ENCODE assay signal across 8 cellular contexts in the genomic region with DNA sequence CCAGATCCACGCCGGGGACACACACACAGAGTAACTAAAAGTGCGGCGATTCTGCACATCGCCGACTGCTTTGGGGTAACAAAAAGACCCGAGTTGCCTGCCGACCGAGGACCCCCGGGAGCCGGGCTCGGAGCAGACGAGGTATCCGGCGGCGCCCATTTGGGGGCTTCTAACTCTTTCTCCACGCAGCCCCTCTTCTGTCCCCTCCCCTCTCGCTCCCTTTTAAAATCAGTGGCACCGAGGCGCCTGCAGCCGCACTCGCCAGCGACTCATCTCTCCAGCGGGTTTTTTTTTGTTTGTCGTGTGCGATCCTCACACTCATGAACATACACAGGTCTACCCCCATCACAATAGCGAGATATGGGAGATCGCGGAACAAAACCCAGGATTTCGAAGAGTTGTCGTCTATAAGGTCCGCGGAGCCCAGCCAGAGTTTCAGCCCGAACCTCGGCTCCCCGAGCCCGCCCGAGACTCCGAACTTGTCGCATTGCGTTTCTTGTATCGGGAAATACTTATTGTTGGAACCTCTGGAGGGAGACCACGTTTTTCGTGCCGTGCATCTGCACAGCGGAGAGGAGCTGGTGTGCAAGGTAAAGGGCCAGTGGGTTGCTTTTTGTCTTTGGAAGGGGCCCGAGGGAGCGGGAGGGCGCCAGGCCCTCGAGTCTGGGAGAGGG. TPM values are rescaled to one million over a fixed set of nuclear protein-coding genes. Genes with fewer than 3 reads are reported as not detected.
DNase-seq lines count a peak whose midpoint lies in the region; ATAC-seq and TF ChIP-seq lines count a peak whose summit lies in the region.

No MANE protein-coding gene starts in this region.

- ATAC-seq in T-helper 17 cell (peak; percentile 13), lung (ENCODE audit: insufficient read depth, low FRiP score) (no peak), HG02870 (IDR thresholded peaks at IDR 0.05; ENCODE audit: unreplicated experiment) (no peak)

- H3K4me3 ChIP-seq in AG09309 (ENCODE audit: control insufficient read depth, low read depth, low read length): peak overlapping the region; percentile 95
- peak overlapping the region; percentile 80 for H3K4me3 ChIP-seq in lung
- peak overlapping the region; percentile 69 to 87 (median 72) for H3K4me3 ChIP-seq in stomach

- H3K27me3 Mint-ChIP-seq in T-helper 17 cell (no peaks in the 10 kb centered on the region), chondrocyte (ENCODE audit: low read depth) (no peaks in the 10 kb centered on the region)

- peaks cover 3% of the 10 kb centered on the region for H3K9me3 Mint-ChIP-seq in chondrocyte (ENCODE audit: low read depth)

- H3K4me3 Mint-ChIP-seq in T-helper 17 cell: peak overlapping the region; percentile 99
- H3K4me3 Mint-ChIP-seq in chondrocyte (ENCODE audit: unreplicated experiment): peak overlapping the region; percentile 88

- H3K27me3 ChIP-seq in lung (ENCODE audit: control insufficient read depth, insufficient read depth) (no peaks in the 10 kb centered on the region), stomach (peaks cover 0 to 14% (median 0%) of the 10 kb centered on the region in 3 donors)

- intact Hi-C loops in stomach (cut with DNase I; ENCODE audit: low total_unique reads): loop anchor here (10.0 kb wide), 1 partner anchor 883 kb away; no protein-coding TSS in a partner anchor

- no peak for DNase-seq in AG09309 (ENCODE audit: low read depth)
- peak; percentile 22 for DNase-seq in HCEC 1CT
- peak in 1 of 3 donors; percentile 18 for DNase-seq in T-helper 17 cell
- DNase-seq in chondrocyte (ENCODE audit: low spot score): no peak
- no peak for DNase-seq in lung (ENCODE audit: low spot score)
- peak; percentile 39 for DNase-seq in stomach
- DNase-seq in NK-92 (lab: John Stamatoyannopoulos, UW; ENCODE audit: unreplicated experiment): no peak

- no peak for TF ChIP-seq EP300 in stomach (IDR thresholded peaks at IDR 0.05)

- H3K4me1 ChIP-seq in lung (ENCODE audit: control insufficient read depth in 2 of 2, insufficient read depth in 2 of 2, low read length in 2 of 2) (peaks cover 9 to 22% of the 10 kb centered on the region in 2 donors), stomach (peaks cover 38 to 64% (median 56%) of the 10 kb centered on the region in 4 donors)

- H3K36me3 ChIP-seq in lung (ENCODE audit: control insufficient read depth in 2 of 2, insufficient read depth in 2 of 2, low read length in 2 of 2) (no peaks in the 10 kb centered on the region), stomach (no peaks in the 10 kb centered on the region)

- TF ChIP-seq POLR2A in stomach (IDR thresholded peaks at IDR 0.05): no peak

- peaks cover 11% of the 10 kb centered on the region for H3K36me3 Mint-ChIP-seq in T-helper 17 cell (ENCODE audit: low read depth)
- H3K36me3 Mint-ChIP-seq in chondrocyte (ENCODE audit: low read depth): no peaks in the 10 kb centered on the region

- 1% methylated on average over 42 to 50 of the region's 50 CpGs for WGBS in lung, 2 donors
- WGBS in stomach, 5 donors: 0 to 1% (median 0%) methylated on average over 48 to 50 of the region's 50 CpGs

- TF ChIP-seq CTCF in AG09309 (IDR thresholded peaks at IDR 0.05; ENCODE audit: control insufficient read depth, insufficient read depth, low read depth, low read length, missing control alignments): no peak
- TF ChIP-seq CTCF in chondrocyte (IDR thresholded peaks at IDR 0.05): no peak
- TF ChIP-seq CTCF in lung (IDR thresholded peaks at IDR 0.05; ENCODE audit: control extremely low read depth, extremely low read depth): no peak
- TF ChIP-seq CTCF in stomach (IDR thresholded peaks at IDR 0.05): no peak

- no peaks in the 10 kb centered on the region for H3K9me3 ChIP-seq in T-helper 17 cell (ENCODE audit: control insufficient read depth, low read length, poor library complexity, severe bottlenecking)
- no peaks in the 10 kb centered on the region for H3K9me3 ChIP-seq in lung (ENCODE audit: control insufficient read depth in 2 of 2, insufficient read depth in 1 of 2, low read length in 1 of 2)
- no peaks in the 10 kb centered on the region for H3K9me3 ChIP-seq in stomach

- H3K27ac ChIP-seq in lung (ENCODE audit: low read depth in 1 of 2, low read length in 1 of 2): peak overlapping the region; percentile 90 to 97
- peak overlapping the region; percentile 92 to 97 (median 95) for H3K27ac ChIP-seq in stomach

- H3K4me1 Mint-ChIP-seq in T-helper 17 cell (peaks cover 63% of the 10 kb centered on the region), chondrocyte (ENCODE audit: low read depth) (peaks cover 74% of the 10 kb centered on the region)

- H3K27ac Mint-ChIP-seq in T-helper 17 cell: peak overlapping the region; percentile 98
- peak overlapping the region; percentile 93 for H3K27ac Mint-ChIP-seq in chondrocyte (ENCODE audit: unreplicated experiment)

RNA-seq across cellular contexts. Expression of a gene that starts 1.4 kb away (rescaled TPM):
- total RNA-seq in T-helper 17 cell: 100 to 1,000 TPM; 166 to 170 TPM
- total RNA-seq in chondrocyte: 37.5 to 42.3 TPM (median 40.5 TPM) in 3 replicates
- total RNA-seq in lung: 10 to 100 TPM; 47.4 to 83.6 TPM
- 10 to 100 TPM; 21.3 to 29.6 TPM for polyA plus RNA-seq in lung
- total RNA-seq in stomach: 100 to 1,000 TPM in 2 of 5 donors, 10 to 100 TPM in 2, 1 to 10 TPM in 1; 6.4 to 226 (median 91.0) TPM
- polyA plus RNA-seq in stomach: 10 to 100 TPM; 26.4 to 33.6 (median 29.8) TPM

Comparison
In these comparisons a context has a peak if more than half of its experiments do, and no peak if none do; other contexts are left out.
1. DNase-seq: peak in HCEC 1CT (single experiment) and stomach (single experiment); none in AG09309 (single experiment), chondrocyte (single experiment), lung (single experiment) and NK-92 (single experiment).
2. Peak in every context shown above with its lines, with median percentiles within 50 percentile points of each other: H3K4me3 ChIP-seq.